Comparison of ENCODE assay signal across 18 cellular contexts in the genomic region with DNA sequence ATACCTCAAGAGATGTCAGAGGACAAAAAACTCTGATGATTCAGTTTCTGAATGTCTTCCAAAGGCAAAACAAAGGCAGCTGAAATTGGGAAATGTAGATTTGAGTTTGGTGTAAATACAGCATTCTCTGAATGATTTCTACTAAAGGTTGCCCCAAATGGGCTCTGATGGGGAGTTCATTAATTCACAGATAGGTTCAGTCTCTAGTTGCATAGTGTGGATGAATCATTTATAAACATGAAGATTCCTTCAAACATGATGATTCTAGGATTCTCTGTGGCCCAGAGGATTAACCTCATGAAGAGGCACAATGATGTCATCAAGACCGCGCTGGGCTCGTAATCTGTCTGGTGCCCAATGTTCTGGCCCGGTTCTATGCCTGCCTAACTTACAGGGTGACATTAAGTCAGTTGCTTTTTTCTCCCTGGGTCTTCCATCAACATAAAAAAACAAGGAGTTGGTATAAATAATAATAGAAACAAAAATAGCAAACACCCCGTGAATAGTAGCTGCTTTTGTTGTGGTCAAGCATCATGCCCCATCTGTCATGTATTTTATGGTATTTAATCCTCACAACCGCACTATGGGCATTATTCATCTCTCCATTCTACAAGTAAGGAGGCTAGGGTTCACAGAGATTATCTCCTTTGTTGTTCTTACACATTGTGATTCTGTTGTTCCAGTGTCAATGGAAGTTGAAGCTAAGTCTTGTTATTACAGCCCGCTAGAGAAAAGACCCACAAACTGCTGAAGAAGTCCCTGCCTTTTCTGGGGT.
DNase-seq lines count a peak whose midpoint lies in the region; TF ChIP-seq lines count a peak whose summit lies in the region.
"Had no signal": no experiment of that assay in that cellular context is flagged by ENCODE, and none has a peak within 500 bp of the region (broad histone marks: within the 10 kb centered on the region; RNA-seq: fewer than 3 reads in every experiment).

No MANE protein-coding gene starts in this region.

- H3K4me3 ChIP-seq in MG63 = no peak overlapping the region
- H3K4me3 ChIP-seq: adrenal gland, sigmoid colon had no signal

- peaks cover 64% of the 10 kb centered on the region for H3K4me1 Mint-ChIP-seq in chondrocyte (ENCODE audit: low read depth)
- peaks cover 65% of the 10 kb centered on the region for H3K4me1 Mint-ChIP-seq in osteocyte (ENCODE audit: unreplicated experiment)
- no peaks in the 10 kb centered on the region for H3K4me1 Mint-ChIP-seq in activated CD4-positive, alpha-beta T cell treated with anti-CD3 and anti-CD28 coated beads, Interleukin-2, amount 10 ng/mL, durations not matched to agents 7 days and 5 days

- no peaks in the 10 kb centered on the region for H3K27me3 Mint-ChIP-seq in chondrocyte (ENCODE audit: low read depth)
- no peaks in the 10 kb centered on the region for H3K27me3 Mint-ChIP-seq in osteocyte (ENCODE audit: unreplicated experiment)
- H3K27me3 Mint-ChIP-seq in activated CD4-positive, alpha-beta T cell treated with anti-CD3 and anti-CD28 coated beads, Interleukin-2, amount 10 ng/mL, durations not matched to agents 7 days and 5 days = no peaks in the 10 kb centered on the region
- H3K27me3 Mint-ChIP-seq: activated T-cell treated with anti-CD3 and anti-CD28 coated beads, Interleukin-2, amount 50 U/mL, for 24 hours had no signal

- peak overlapping the region; percentile 18 for H3K27ac Mint-ChIP-seq in chondrocyte (ENCODE audit: unreplicated experiment)
- H3K27ac Mint-ChIP-seq in osteocyte (ENCODE audit: unreplicated experiment) = peak overlapping the region; percentile 62
- no peak overlapping the region for H3K27ac Mint-ChIP-seq in activated CD4-positive, alpha-beta T cell treated with anti-CD3 and anti-CD28 coated beads, Interleukin-2, amount 10 ng/mL, durations not matched to agents 7 days and 5 days
- H3K27ac Mint-ChIP-seq: activated T-cell treated with anti-CD3 and anti-CD28 coated beads, Interleukin-2, amount 50 U/mL, for 24 hours; CD8-positive, alpha-beta T cell; stimulated activated naive CD8-positive, alpha-beta T cell treated with anti-CD3 and anti-CD28 coated beads, Interleukin-15, Interleukin-2, amounts not matched to agents 100 ng/mL and 50 ng/mL, for 24 hours had no signal

- H3K36me3 Mint-ChIP-seq in chondrocyte (ENCODE audit: low read depth) (no peaks in the 10 kb centered on the region), osteocyte (ENCODE audit: unreplicated experiment) (peaks cover 3% of the 10 kb centered on the region)
- H3K36me3 Mint-ChIP-seq in activated CD4-positive, alpha-beta T cell treated with anti-CD3 and anti-CD28 coated beads, Interleukin-2, amount 10 ng/mL, durations not matched to agents 7 days and 5 days (ENCODE audit: low read depth) = no peaks in the 10 kb centered on the region
- H3K36me3 Mint-ChIP-seq: CD8-positive, alpha-beta T cell had no signal

- H3K9me3 Mint-ChIP-seq in chondrocyte (ENCODE audit: low read depth) (peaks cover 10% of the 10 kb centered on the region), osteocyte (ENCODE audit: unreplicated experiment) (peaks cover 9% of the 10 kb centered on the region)
- no peaks in the 10 kb centered on the region for H3K9me3 Mint-ChIP-seq in activated CD4-positive, alpha-beta T cell treated with anti-CD3 and anti-CD28 coated beads, Interleukin-2, amount 10 ng/mL, durations not matched to agents 7 days and 5 days
- H3K9me3 Mint-ChIP-seq: activated T-cell treated with anti-CD3 and anti-CD28 coated beads, Interleukin-2, amount 50 U/mL, for 24 hours; CD8-positive, alpha-beta T cell; nephron; stimulated activated naive CD8-positive, alpha-beta T cell treated with anti-CD3 and anti-CD28 coated beads, Interleukin-15, Interleukin-2, amounts not matched to agents 100 ng/mL and 50 ng/mL, for 24 hours had no signal

- H3K9me3 ChIP-seq in MG63 = no peaks in the 10 kb centered on the region
- H3K9me3 ChIP-seq: adrenal gland, sigmoid colon had no signal

- H3K27me3 ChIP-seq in MG63 = no peaks in the 10 kb centered on the region
- H3K27me3 ChIP-seq: adrenal gland, sigmoid colon had no signal

- H3K36me3 ChIP-seq in MG63 = no peaks in the 10 kb centered on the region
- H3K36me3 ChIP-seq: adrenal gland, sigmoid colon had no signal

- DNase-seq in Daoy (ENCODE audit: low read depth) (peak; percentile 35), MG63 (peak; percentile 80), chondrocyte (ENCODE audit: low spot score) (no peak), osteocyte (ENCODE audit: extremely low spot score, unreplicated experiment) (no peak), SHP77 (lab: John Stamatoyannopoulos, UW) (no peak), RWPE1 (ENCODE audit: low spot score) (no peak)
- no peak for DNase-seq in activated CD4-positive, alpha-beta T cell treated with anti-CD3 and anti-CD28 coated beads, Interleukin-2, amount 10 ng/mL, durations not matched to agents 7 days and 5 days
- DNase-seq in stimulated activated CD4-positive, alpha-beta T cell treated with anti-CD3 and anti-CD28 coated beads, Interleukin-15, amount 100 ng/mL, for 24 hours = no peak
- DNase-seq: activated CD4-positive, CD25-positive, alpha-beta regulatory T cell treated with anti-CD3 and anti-CD28 coated beads, Interleukin-2, amount 50 U/mL, for 72 hours; activated T-cell treated with anti-CD3 and anti-CD28 coated beads, Interleukin-2, amount 50 U/mL, for 24 hours; adrenal gland; CD8-positive, alpha-beta T cell; MM.1S; NCI-H2107; sigmoid colon had no signal

- TF ChIP-seq CTCF in chondrocyte (IDR thresholded peaks at IDR 0.05) = no peak
- no peak for TF ChIP-seq CTCF in osteocyte (IDR thresholded peaks at IDR 0.05)
- TF ChIP-seq CTCF in RWPE1 (conservative IDR thresholded peaks at IDR 0.05; ENCODE audit: low read depth) = no peak

- H3K4me3 Mint-ChIP-seq in chondrocyte (ENCODE audit: unreplicated experiment) (no peak overlapping the region), osteocyte (ENCODE audit: unreplicated experiment) (no peak overlapping the region)
- H3K4me3 Mint-ChIP-seq in activated CD4-positive, alpha-beta T cell treated with anti-CD3 and anti-CD28 coated beads, Interleukin-2, amount 10 ng/mL, durations not matched to agents 7 days and 5 days = no peak overlapping the region
- H3K4me3 Mint-ChIP-seq: activated T-cell treated with anti-CD3 and anti-CD28 coated beads, Interleukin-2, amount 50 U/mL, for 24 hours; CD8-positive, alpha-beta T cell; nephron; stimulated activated naive CD8-positive, alpha-beta T cell treated with anti-CD3 and anti-CD28 coated beads, Interleukin-15, Interleukin-2, amounts not matched to agents 100 ng/mL and 50 ng/mL, for 24 hours had no signal

- CTCF ChIA-PET in activated CD4-positive, alpha-beta T cell treated with anti-CD3 and anti-CD28 coated beads, Interleukin-2, amount 10 ng/mL, durations not matched to agents 7 days and 5 days (lab: Charles Lee) = no interaction called here
- CTCF ChIA-PET in RWPE1 (lab: Yijun Ruan, JAX) = interaction anchor here (0.6 to 0.8 kb wide), 2 partner anchors 23 to 291 kb away, joined by 3 read pairs; no protein-coding TSS in a partner anchor

- no peak overlapping the region for H3K27ac ChIP-seq in RWPE1
- H3K27ac ChIP-seq: adrenal gland, HL-60 had no signal

- POLR2A ChIA-PET in activated CD4-positive, alpha-beta T cell treated with anti-CD3 and anti-CD28 coated beads, Interleukin-2, amount 10 ng/mL, durations not matched to agents 7 days and 5 days (lab: Charles Lee) = no interaction called here
- POLR2A ChIA-PET in RWPE1 (lab: Yijun Ruan, JAX; ENCODE audit: low non-redundant PET) = no interaction called here

Comparison
In these comparisons a context has a peak if more than half of its experiments do, and no peak if none do; other contexts are left out.
1. DNase-seq: peak in Daoy (single experiment) and MG63 (single experiment); none in chondrocyte (single experiment), osteocyte (single experiment), activated CD4-positive, alpha-beta T cell treated with anti-CD3 and anti-CD28 coated beads, Interleukin-2, amount 10 ng/mL, durations not matched to agents 7 days and 5 days (single experiment), stimulated activated CD4-positive, alpha-beta T cell treated with anti-CD3 and anti-CD28 coated beads, Interleukin-15, amount 100 ng/mL, for 24 hours (single experiment), SHP77 (0 of 2) and RWPE1 (single experiment).